Comparison of ENCODE assay signal across 12 cellular contexts in the genomic region with DNA sequence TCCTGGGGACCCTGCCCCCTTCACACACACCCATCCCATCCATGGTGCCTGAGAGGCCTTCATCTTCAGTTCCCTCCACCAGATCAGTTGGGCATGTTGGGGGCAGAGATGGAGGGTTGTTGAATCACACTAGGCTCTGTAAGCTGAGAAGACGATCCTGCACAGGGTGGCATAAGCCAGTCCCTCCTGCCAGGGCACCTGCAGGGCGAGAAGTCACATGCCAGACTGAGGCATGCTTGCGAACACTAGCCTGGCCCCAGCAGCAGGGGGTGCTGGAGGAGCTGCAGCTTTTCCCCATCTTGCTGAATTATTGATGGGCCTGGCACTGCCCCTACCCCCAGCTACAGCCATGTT. TPM values are rescaled to one million over a fixed set of nuclear protein-coding genes. Genes with fewer than 3 reads are reported as not detected.
DNase-seq lines count a peak whose midpoint lies in the region; ATAC-seq, FAIRE-seq and TF ChIP-seq lines count a peak whose summit lies in the region.
"Had no signal": no experiment of that assay in that cellular context is flagged by ENCODE, and none has a peak within 500 bp of the region (broad histone marks: within the 10 kb centered on the region; RNA-seq: fewer than 3 reads in every experiment).

No MANE protein-coding gene starts in this region.

- H3K9me3 ChIP-seq in A673 (ENCODE audit: low read depth, low read length, poor library complexity, severe bottlenecking) (no peaks in the 10 kb centered on the region), RWPE2 (ENCODE audit: severe bottlenecking) (no peaks in the 10 kb centered on the region)
- H3K9me3 ChIP-seq: testis had no signal

- H3K36me3 ChIP-seq in A673 (ENCODE audit: insufficient read depth, low read length, poor library complexity, severe bottlenecking) (no peaks in the 10 kb centered on the region), RWPE2 (ENCODE audit: low read depth) (no peaks in the 10 kb centered on the region)

- peak; percentile 28; the same call in 1 of the 2 replicates for TF ChIP-seq CTCF in A673 (conservative IDR thresholded peaks at IDR 0.05; ENCODE audit: low read depth, low read length)
- peak; percentile 48 for TF ChIP-seq CTCF in GM12873 (IDR thresholded peaks at IDR 0.05; ENCODE audit: insufficient read depth, low read depth, low read length, missing control alignments)
- no peak for TF ChIP-seq CTCF in RWPE2 (IDR thresholded peaks at IDR 0.05; ENCODE audit: poor library complexity, severe bottlenecking)
- TF ChIP-seq CTCF in foreskin keratinocyte (conservative IDR thresholded peaks at IDR 0.05): peak; percentile 55

- TF ChIP-seq POLR2A in H54 (IDR thresholded peaks at IDR 0.05; ENCODE audit: low read depth, low read length): no peak

- DNase-seq in A673 (ENCODE audit: low spot score) (no peak), RWPE2 (ENCODE audit: low spot score) (no peak), foreskin keratinocyte (no peak), pons (ENCODE audit: low spot score) (no peak), H54 (ENCODE audit: insufficient read length, low spot score) (no peak), NK-92 (lab: John Stamatoyannopoulos, UW; ENCODE audit: unreplicated experiment) (no peak)
- DNase-seq: activated effector memory CD4-positive, alpha-beta T cell treated with anti-CD3 and anti-CD28 coated beads, Interleukin-2, amount 50 U/mL, for 16 hours; NCI-H1048; testis had no signal

- CTCF ChIA-PET in A673 (lab: Charles Lee): no interaction called here

- peaks cover 11% of the 10 kb centered on the region for H3K4me1 ChIP-seq in A673 (ENCODE audit: insufficient read depth, low read length, poor library complexity, severe bottlenecking)
- no peaks in the 10 kb centered on the region for H3K4me1 ChIP-seq in RWPE2 (ENCODE audit: insufficient read depth, poor library complexity, severe bottlenecking)
- no peaks in the 10 kb centered on the region for H3K4me1 ChIP-seq in foreskin keratinocyte

- H3K27me3 ChIP-seq in A673 (replicated peaks; ENCODE audit: insufficient read depth, low read depth, low read length, poor library complexity) (peaks cover 41% of the 10 kb centered on the region), RWPE2 (ENCODE audit: insufficient read depth, poor library complexity, severe bottlenecking) (peaks cover 33% of the 10 kb centered on the region), foreskin keratinocyte (peaks cover 55% of the 10 kb centered on the region)
- H3K27me3 ChIP-seq: testis had no signal

- no TSS peak for BruUV-seq in A673 (replicated peaks; lab: Mats Ljungman, UMichigan)

- H3K4me3 ChIP-seq in A673 (ENCODE audit: low read depth, low read length, poor library complexity, severe bottlenecking) (no peak overlapping the region), RWPE2 (ENCODE audit: severe bottlenecking) (no peak overlapping the region)
- H3K4me3 ChIP-seq: testis had no signal

- ATAC-seq in RWPE2 (ENCODE audit: low read depth) (peak; percentile 16; the same call in 1 of the 3 replicates), foreskin keratinocyte (peak; percentile 48), GM18519 (IDR thresholded peaks at IDR 0.05; ENCODE audit: low FRiP score, unreplicated experiment) (no peak)

- no peak for FAIRE-seq in H54 (lab: Jason Lieb, UNC)

- intact Hi-C loops in A673 (cut with micrococcal nuclease; ENCODE audit: unreplicated experiment): loop anchor here (5.0 kb wide), 1 partner anchor 671 kb away; no protein-coding TSS in a partner anchor

- POLR2A ChIA-PET in A673 (lab: Charles Lee; ENCODE audit: low non-redundant PET): no interaction called here

- no peak overlapping the region for H3K27ac ChIP-seq in A673 (ENCODE audit: low read depth, low read length, poor library complexity, severe bottlenecking)
- no peak overlapping the region for H3K27ac ChIP-seq in RWPE2 (ENCODE audit: poor library complexity, severe bottlenecking)
- H3K27ac ChIP-seq in foreskin keratinocyte: no peak overlapping the region
- H3K27ac ChIP-seq: testis had no signal

RNA-seq across cellular contexts. Expression of a gene that starts 6.1 kb away (rescaled TPM):
- total RNA-seq in A673 (2021) (not detected in 2 replicates), foreskin keratinocyte (not detected in 2 replicates)
- not detected in 2 replicates for polyA plus RNA-seq in foreskin keratinocyte
- total RNA-seq: T-helper 1 cell treated with Interleukin-12 subunit alpha and Interleukin-12 subunit beta and Interleukin-4 antibody, amounts not matched to agents 30 ng/mL and 1 ng/mL, for 36 hours had no signal

RNA-seq across cellular contexts. Expression of a gene that starts 58.7 kb away (rescaled TPM):
- not detected in 2 replicates for total RNA-seq in A673 (2021)
- 0.07 TPM in 1 of 2 replicates, not detected in the other for total RNA-seq in foreskin keratinocyte
- polyA plus RNA-seq in foreskin keratinocyte: 0.01 TPM in 1 of 2 replicates, not detected in the other
- total RNA-seq: T-helper 1 cell treated with Interleukin-12 subunit alpha and Interleukin-12 subunit beta and Interleukin-4 antibody, amounts not matched to agents 30 ng/mL and 1 ng/mL, for 36 hours had no signal
